In the genomic region with DNA sequence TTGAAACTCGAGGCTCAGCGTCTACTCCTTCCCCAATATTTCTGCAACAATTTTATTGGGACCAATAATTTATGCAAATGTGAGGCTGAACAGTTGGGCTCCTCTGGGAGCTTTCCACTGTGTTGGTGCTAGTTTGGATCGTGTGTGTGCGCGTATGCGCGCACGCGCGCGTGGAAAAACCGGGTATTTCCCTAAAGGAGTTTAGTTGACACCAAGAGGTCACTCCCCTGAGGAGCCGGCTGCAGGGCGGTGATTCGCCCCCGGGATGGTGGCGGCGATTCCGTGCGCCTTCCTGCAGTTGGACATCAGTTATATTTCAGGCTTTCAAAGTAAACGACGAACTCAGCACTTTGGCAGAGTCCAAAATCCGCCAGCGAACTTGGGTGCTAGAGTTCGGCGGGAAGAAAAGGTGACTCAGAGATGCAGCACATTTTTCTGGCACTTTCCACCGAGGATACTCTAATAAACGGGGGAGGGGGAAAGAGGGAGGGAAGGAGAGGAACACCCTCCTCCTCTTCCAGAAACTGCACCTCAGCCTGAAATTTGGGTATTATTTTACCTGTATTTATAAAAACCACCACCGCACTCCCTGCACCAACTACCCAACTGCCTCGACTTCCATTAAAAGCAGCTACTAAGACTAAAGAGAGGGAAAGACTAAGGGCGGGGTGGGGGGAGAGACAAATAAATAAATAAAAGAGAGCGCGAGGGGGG, we compare ENCODE assay signal across 9 cellular contexts.
A peak's percentile ranks its signal among the peaks of the same experiment; 100 is the strongest.
DNase-seq lines count a peak whose midpoint lies in the region; ATAC-seq and TF ChIP-seq lines count a peak whose summit lies in the region.
"Had no signal": no experiment of that assay in that cellular context is flagged by ENCODE, and none has a peak within 500 bp of the region (broad histone marks: within the 10 kb centered on the region; RNA-seq: fewer than 3 reads in every experiment).

No MANE protein-coding gene starts in this region.

- H3K36me3 Mint-ChIP-seq in brain = no peaks in the 10 kb centered on the region

- no peak overlapping the region for H3K27ac ChIP-seq in heart right ventricle

- H3K9me3 ChIP-seq in heart right ventricle = no peaks in the 10 kb centered on the region

- intact Hi-C loops in heart right ventricle (cut with DNase I) (no loop called here), cardiac septum (cut with DNase I) (no loop called here), posterior vena cava (cut with DNase I) (no loop called here)

- peak overlapping the region; percentile 88 to 99 (median 98) for H3K27ac Mint-ChIP-seq in brain

- WGBS in heart right ventricle, 2 donors = 1% methylated on average over 33 of the region's 33 CpGs

- no peaks in the 10 kb centered on the region for H3K9me3 Mint-ChIP-seq in brain

- H3K27me3 Mint-ChIP-seq in brain = peaks cover 10% of the 10 kb centered on the region

- no peaks in the 10 kb centered on the region for H3K36me3 ChIP-seq in heart right ventricle

- H3K4me3 Mint-ChIP-seq in brain = peak overlapping the region; percentile 89 to 98 (median 95)

- ATAC-seq in heart right ventricle (no peak), left lobe of liver (peak; percentile 19)
- ATAC-seq: HCT116 had no signal

- H3K27me3 ChIP-seq in heart right ventricle = peaks cover 0 to 56% (median 53%) of the 10 kb centered on the region in 7 donors

- no peak for TF ChIP-seq CTCF in heart right ventricle (IDR thresholded peaks at IDR 0.05)
- no peak for TF ChIP-seq CTCF in brain (conservative IDR thresholded peaks at IDR 0.05)

- peak overlapping the region in 9 of 10 donors; percentile 16 to 48 (median 41) for H3K4me3 ChIP-seq in heart right ventricle

- peaks cover 0 to 10% (median 8%) of the 10 kb centered on the region in 9 donors for H3K4me1 ChIP-seq in heart right ventricle

- peaks cover 39% of the 10 kb centered on the region for H3K4me1 Mint-ChIP-seq in brain

- no peak for DNase-seq in heart right ventricle
- no peak for DNase-seq in cardiac septum (ENCODE audit: low spot score)
- peak; percentile 55 for DNase-seq in NCI-H2171 treated with DMSO at 0.1 percent for 48 hours (lab: John Stamatoyannopoulos, UW)
- no peak for DNase-seq in left lobe of liver (ENCODE audit: low spot score)
- DNase-seq in stromal cell of bone marrow (ENCODE audit: low read depth) = peak; percentile 5
- DNase-seq in mesenteric fat pad (ENCODE audit: low spot score) = no peak
- no peak for DNase-seq in posterior vena cava (ENCODE audit: low spot score)

Comparison
In these comparisons a context has a peak if more than half of its experiments do, and no peak if none do; other contexts are left out.
1. DNase-seq: peak in NCI-H2171 treated with DMSO at 0.1 percent for 48 hours (single experiment) and stromal cell of bone marrow (single experiment); none in heart right ventricle (0 of 2), cardiac septum (single experiment), left lobe of liver (single experiment), mesenteric fat pad (single experiment) and posterior vena cava (single experiment).